8 cellular contexts compared by ENCODE assay signal in the genomic region with DNA sequence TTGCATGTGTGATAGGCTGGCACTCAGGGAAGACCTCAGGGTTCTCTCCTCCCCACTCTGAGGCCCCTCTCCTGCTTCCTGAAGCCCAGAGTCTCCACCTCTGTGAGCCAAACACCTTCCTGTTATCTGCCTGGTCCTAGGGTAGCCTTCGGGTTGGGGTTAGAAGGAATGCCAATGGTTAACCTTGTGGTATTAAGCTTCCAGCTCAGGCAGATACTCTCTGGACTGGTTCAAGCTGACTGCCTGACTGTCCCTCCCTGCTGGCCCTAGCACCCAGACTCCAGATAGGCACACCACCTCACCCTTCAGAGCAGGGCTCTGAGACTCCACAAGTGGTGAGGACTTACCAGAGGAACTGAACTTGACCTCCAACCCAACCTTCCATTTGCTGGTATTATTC. TPM values are rescaled to one million over a fixed set of nuclear protein-coding genes. Genes with fewer than 3 reads are reported as not detected.
DNase-seq lines count a peak whose midpoint lies in the region; ATAC-seq, FAIRE-seq and TF ChIP-seq lines count a peak whose summit lies in the region.
"Not testable (repeated sequence)": the region's sequence is repeated elsewhere in the genome, so short reads cannot be mapped to it uniquely, and the experiment has no call there.
"Had no signal": no experiment of that assay in that cellular context is flagged by ENCODE, and none has a peak within 500 bp of the region (broad histone marks: within the 10 kb centered on the region; RNA-seq: fewer than 3 reads in every experiment).

No MANE protein-coding gene starts in this region.

- peak; percentile 48 for DNase-seq in ACHN
- not testable (repeated sequence) for DNase-seq in HFFc6; MCF 10A (ENCODE audit: unreplicated experiment); foreskin keratinocyte; osteoblast (ENCODE audit: insufficient read length, low spot score, missing footprints)
- peak; percentile 53 for DNase-seq in RCC 7860 (ENCODE audit: low spot score)

- H3K36me3 Mint-ChIP-seq in HFFc6 (ENCODE audit: low read depth); MCF 10A (ENCODE audit: insufficient read depth, unreplicated experiment): not testable (repeated sequence)

- peak; percentile 92 for FAIRE-seq in RCC 7860 (lab: Jason Lieb, UNC)

- H3K4me1 Mint-ChIP-seq in HFFc6 (ENCODE audit: low read depth) (peaks cover 63% of the 10 kb centered on the region), MCF 10A (ENCODE audit: insufficient read depth, unreplicated experiment) (peaks cover 30% of the 10 kb centered on the region)

- not testable (repeated sequence) for H3K36me3 ChIP-seq in osteoblast (ENCODE audit: insufficient read depth, low read length)

- not testable (repeated sequence) for H3K9me3 ChIP-seq in osteoblast (ENCODE audit: low read depth, low read length)

- not testable (repeated sequence) for BruUV-seq in MCF 10A (replicated peaks; lab: Mats Ljungman, UMichigan)

- H3K4me1 ChIP-seq in foreskin keratinocyte (peaks cover 42% of the 10 kb centered on the region), osteoblast (ENCODE audit: insufficient read depth, low read length) (peaks cover 49% of the 10 kb centered on the region)

- ATAC-seq in foreskin keratinocyte = peak; percentile 28

- in situ Hi-C loops in ACHN (cut with HindIII; ENCODE audit: low pct_ligation_motif_present, low pct_unique_long_range_greater_than_20kb, low sequenced_read_pairs) = not testable (repeated sequence)

- H3K4me3 ChIP-seq in osteoblast (ENCODE audit: insufficient read depth, low read length) = not testable (repeated sequence)

- not testable (repeated sequence) for TF ChIP-seq CTCF in HFFc6 (IDR thresholded peaks at IDR 0.05); MCF 10A (IDR thresholded peaks at IDR 0.05; ENCODE audit: unreplicated experiment); foreskin keratinocyte (conservative IDR thresholded peaks at IDR 0.05); osteoblast (IDR thresholded peaks at IDR 0.05; ENCODE audit: extremely low read depth, low read depth, low read length)

- H3K79me2 ChIP-seq in osteoblast (ENCODE audit: insufficient read depth, low read length) = not testable (repeated sequence)

- not testable (repeated sequence) for H3K27ac ChIP-seq in foreskin keratinocyte
- H3K27ac ChIP-seq in osteoblast (ENCODE audit: low read depth, low read length) = peak overlapping the region; percentile 94

- intact Hi-C loops in MCF 10A (cut with micrococcal nuclease) = not testable (repeated sequence)

- POLR2A ChIA-PET in MCF 10A (lab: Yijun Ruan, JAX) = interaction anchor here (0.6 to 6.7 kb wide), 7 partner anchors 17 to 102 kb away, joined by 3 to 100 read pairs (median 39); partner anchors contain the start of genes ANAPC15 and LAMTOR1

- H4K20me1 ChIP-seq in osteoblast (ENCODE audit: insufficient read depth, low read length) = not testable (repeated sequence)

- H3K27me3 Mint-ChIP-seq in HFFc6 (ENCODE audit: insufficient read depth); MCF 10A (ENCODE audit: insufficient read depth, unreplicated experiment): not testable (repeated sequence)

- not testable (repeated sequence) for H3K9me3 Mint-ChIP-seq in HFFc6; MCF 10A (ENCODE audit: unreplicated experiment)

- H2AFZ ChIP-seq in osteoblast (ENCODE audit: low read length) = not testable (repeated sequence)

- not testable (repeated sequence) for H3K4me2 ChIP-seq in osteoblast (ENCODE audit: insufficient read depth, low read length)

- not testable (repeated sequence) for H3K4me3 Mint-ChIP-seq in HFFc6
- peak overlapping the region; percentile 29 for H3K4me3 Mint-ChIP-seq in MCF 10A (ENCODE audit: unreplicated experiment)

- CTCF ChIA-PET in MCF 10A (lab: Yijun Ruan, JAX) = interaction anchor here (1.1 to 5.5 kb wide), 6 partner anchors 13 to 165 kb away, joined by 4 to 111 read pairs (median 24); partner anchors contain the start of gene ANAPC15

- peak overlapping the region; percentile 95 for H3K27ac Mint-ChIP-seq in HFFc6
- H3K27ac Mint-ChIP-seq in MCF 10A (ENCODE audit: low read depth, unreplicated experiment) = not testable (repeated sequence)

- H3K27me3 ChIP-seq in foreskin keratinocyte; osteoblast (ENCODE audit: insufficient read depth, low read length): not testable (repeated sequence)

RNA-seq across cellular contexts. Expression of gene FOLR3, which starts 7.0 kb away (rescaled TPM):
- 10 to 100 TPM in 4 of 6 experiments, 1 to 10 TPM in 2; 9.1 to 13.7 (median 10.9) TPM for total RNA-seq in HFFc6 (2021; fragmentation: NEBNext Ultra II Directional; extraction: Animal tissue kit (Norgen Biotek cat#: 25700))
- total RNA-seq in MCF 10A (2022) (2.0 and 2.6 TPM in 2 replicates), foreskin keratinocyte (11.4 and 13.2 TPM in 2 replicates), osteoblast (0.88 and 1.1 TPM in 2 replicates)
- polyA plus RNA-seq in foreskin keratinocyte = 17.1 and 18.4 TPM in 2 replicates
- total RNA-seq: A673; CD4-positive, CD25-positive, alpha-beta regulatory T cell had no signal

RNA-seq across cellular contexts. Expression of gene ANAPC15, which starts 30.0 kb away (rescaled TPM):
- 100 to 1,000 TPM in 3 of 6 experiments, 10 to 100 TPM in 3; 83.0 to 119 (median 95.8) TPM for total RNA-seq in HFFc6 (2021; fragmentation: NEBNext Ultra II Directional; extraction: Animal tissue kit (Norgen Biotek cat#: 25700))
- total RNA-seq in MCF 10A (2022) (52.2 and 63.6 TPM in 2 replicates), foreskin keratinocyte (82.7 and 93.2 TPM in 2 replicates), osteoblast (21.7 and 23.0 TPM in 2 replicates)
- 105 and 120 TPM in 2 replicates for polyA plus RNA-seq in foreskin keratinocyte

RNA-seq across cellular contexts. Expression of gene TOMT, which starts 36.8 kb away (rescaled TPM):
- not detected for total RNA-seq in HFFc6 (2021; fragmentation: NEBNext Ultra II Directional; extraction: Animal tissue kit (Norgen Biotek cat#: 25700))
- total RNA-seq in MCF 10A (2022) (not detected in 2 replicates), foreskin keratinocyte (not detected in 2 replicates), osteoblast (not detected in 2 replicates)
- polyA plus RNA-seq in foreskin keratinocyte = not detected in 2 replicates
- total RNA-seq: A673; CD4-positive, CD25-positive, alpha-beta regulatory T cell had no signal
- polyA plus RNA-seq: CD4-positive, CD25-positive, alpha-beta regulatory T cell had no signal

RNA-seq across cellular contexts. Expression of gene LAMTOR1, which starts 39.4 kb away (rescaled TPM):
- total RNA-seq in HFFc6 (2021; fragmentation: NEBNext Ultra II Directional; extraction: Animal tissue kit (Norgen Biotek cat#: 25700)) = 100 to 1,000 TPM; 131 to 170 (median 145) TPM
- total RNA-seq in MCF 10A (2022) (76.9 and 82.4 TPM in 2 replicates), foreskin keratinocyte (140 and 151 TPM in 2 replicates), osteoblast (131 and 138 TPM in 2 replicates)
- 207 and 209 TPM in 2 replicates for polyA plus RNA-seq in foreskin keratinocyte

RNA-seq across cellular contexts. Expression of gene FOLR1, which starts 49.4 kb away (rescaled TPM):
- total RNA-seq in HFFc6 (2021; fragmentation: NEBNext Ultra II Directional; extraction: Animal tissue kit (Norgen Biotek cat#: 25700)) = under 1 TPM in 4 of 6 experiments, not detected in 2; 0.20 to 0.48 (median 0.38) TPM
- total RNA-seq in MCF 10A (2022) (0.40 TPM in 1 of 2 replicates, not detected in the other), foreskin keratinocyte (not detected in 2 replicates), osteoblast (under 0.01 and 0.36 TPM in 2 replicates)
- polyA plus RNA-seq in foreskin keratinocyte = not detected in 2 replicates
- total RNA-seq: A673; CD4-positive, CD25-positive, alpha-beta regulatory T cell had no signal
- polyA plus RNA-seq: CD4-positive, CD25-positive, alpha-beta regulatory T cell had no signal
